14 cellular contexts compared by ENCODE assay signal in the genomic region with DNA sequence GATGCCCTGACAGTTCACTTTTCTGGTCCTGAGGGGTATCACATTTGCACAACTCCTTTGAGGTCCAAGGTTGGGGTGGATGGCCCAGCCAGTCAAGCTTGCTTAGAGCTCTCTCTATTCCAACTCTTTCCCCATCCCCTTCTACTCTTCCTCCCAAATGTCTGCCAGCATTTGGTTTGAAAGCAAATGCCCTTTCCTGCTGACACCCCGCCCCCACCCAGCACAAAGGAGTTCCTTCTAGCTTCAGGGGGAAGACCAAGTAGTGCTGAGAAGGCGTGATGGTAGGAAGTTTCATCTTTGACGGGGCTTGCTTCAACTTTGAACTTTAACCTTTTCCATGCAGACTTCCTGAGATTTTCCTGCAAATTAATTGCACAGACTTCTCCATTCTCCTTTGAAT.
DNase-seq lines count a peak whose midpoint lies in the region; FAIRE-seq and TF ChIP-seq lines count a peak whose summit lies in the region.
"Had no signal": no experiment of that assay in that cellular context is flagged by ENCODE, and none has a peak within 500 bp of the region (broad histone marks: within the 10 kb centered on the region; RNA-seq: fewer than 3 reads in every experiment).

No MANE protein-coding gene starts in this region.

- H3K27me3 ChIP-seq in iPS-18a (ENCODE audit: control insufficient read depth, insufficient read depth, low read length) (peaks cover 4% of the 10 kb centered on the region), ascending aorta (no peaks in the 10 kb centered on the region)
- H3K27me3 ChIP-seq: BLaER1 treated with 17β-estradiol and CSF1 and Interleukin-3, amounts not matched to agents 10 nM and 100 nM; brain microvascular endothelial cell; transverse colon had no signal

- H3K4me3 ChIP-seq in HEK293 (ENCODE audit: low read depth, low read length) (no peak overlapping the region), WI38 (ENCODE audit: low read depth, low read length) (peak overlapping the region; percentile 8; the same call in 1 of the 2 replicates), iPS-18a (ENCODE audit: low read length) (no peak overlapping the region), ascending aorta (no peak overlapping the region)
- H3K4me3 ChIP-seq: BLaER1 treated with 17β-estradiol and CSF1 and Interleukin-3, amounts not matched to agents 10 nM and 100 nM; transverse colon had no signal

- intact Hi-C loops in ascending aorta (cut with DNase I): loop anchor here (2.0 to 5.0 kb wide), 2 partner anchors 138 to 315 kb away; a partner anchor contains a TSS

- CTCF ChIA-PET in HEK293 (lab: Yijun Ruan, JAX): interaction anchor here (0.6 kb wide), 1 partner anchor 30 kb away, joined by 3 read pairs; no protein-coding TSS in a partner anchor

- H3K27me3 Mint-ChIP-seq in progenitor cell of endocrine pancreas: no peaks in the 10 kb centered on the region

- peak overlapping the region; percentile 85 for H3K27ac Mint-ChIP-seq in progenitor cell of endocrine pancreas

- POLR2A ChIA-PET in HEK293 (lab: Yijun Ruan, JAX): no interaction called here

- H3K4me1 ChIP-seq in HEK293 (ENCODE audit: control insufficient read depth, insufficient read depth, low read length): peaks cover 11% of the 10 kb centered on the region; the same call in 1 of the 2 replicates
- H3K4me1 ChIP-seq in iPS-18a (ENCODE audit: control insufficient read depth, low read depth, low read length): peaks cover 53% of the 10 kb centered on the region
- peaks cover 4 to 15% of the 10 kb centered on the region in 2 donors for H3K4me1 ChIP-seq in ascending aorta

- H3K9me3 ChIP-seq in HEK293 (ENCODE audit: control insufficient read depth, insufficient read depth, low read depth, low read length) (no peaks in the 10 kb centered on the region), iPS-18a (ENCODE audit: control insufficient read depth, low read depth, low read length) (no peaks in the 10 kb centered on the region), ascending aorta (no peaks in the 10 kb centered on the region)
- H3K9me3 ChIP-seq: transverse colon had no signal

- TF ChIP-seq CTCF in HEK293 (tag by site-specific recombination; IDR thresholded peaks at IDR 0.05): no peak
- no peak for TF ChIP-seq CTCF in WI38 (IDR thresholded peaks at IDR 0.05; ENCODE audit: low read depth, low read length)
- TF ChIP-seq CTCF in progenitor cell of endocrine pancreas (IDR thresholded peaks at IDR 0.05; ENCODE audit: unreplicated experiment): no peak
- no peak for TF ChIP-seq CTCF in ascending aorta (IDR thresholded peaks at IDR 0.05)

- no peaks in the 10 kb centered on the region for H3K36me3 ChIP-seq in HEK293 (ENCODE audit: control insufficient read depth in 2 of 2, insufficient read depth in 1 of 2, low read length in 2 of 2)
- no peaks in the 10 kb centered on the region for H3K36me3 ChIP-seq in iPS-18a (ENCODE audit: control insufficient read depth, low read depth, low read length)
- H3K36me3 ChIP-seq in ascending aorta: no peaks in the 10 kb centered on the region
- H3K36me3 ChIP-seq: brain microvascular endothelial cell, transverse colon had no signal

- H3K4me1 Mint-ChIP-seq in progenitor cell of endocrine pancreas (ENCODE audit: low read depth): peaks cover 62% of the 10 kb centered on the region

- H3K27ac ChIP-seq in HEK293 (ENCODE audit: extremely low read depth, low read depth, low read length) (0 out of 2 replicates have a peak overlapping the region, but pooled peaks have one; percentile 14), iPS-18a (ENCODE audit: low read length) (no peak overlapping the region), ascending aorta (peak overlapping the region in 1 of 2 donors; percentile 19)
- H3K27ac ChIP-seq: BLaER1 treated with 17β-estradiol and CSF1 and Interleukin-3, amounts not matched to agents 10 nM and 100 nM; brain microvascular endothelial cell had no signal

- no peak for DNase-seq in progenitor cell of endocrine pancreas (ENCODE audit: low spot score, unreplicated experiment)
- DNase-seq in ascending aorta (ENCODE audit: low spot score in 2 of 2): no peak
- DNase-seq in HUDEP-2 (lab: John Stamatoyannopoulos, UW; ENCODE audit: unreplicated experiment in 76 of 76): no peak
- DNase-seq in NK-92 (lab: John Stamatoyannopoulos, UW; ENCODE audit: unreplicated experiment): no peak
- no peak for DNase-seq in RCC 7860 (ENCODE audit: low spot score)
- DNase-seq: activated naive CD4-positive, alpha-beta T cell; DND-41; effector CD4-positive, alpha-beta T cell; transverse colon had no signal

- H3K9ac ChIP-seq in iPS-18a (ENCODE audit: low read length): peak overlapping the region; percentile 8
- H3K9ac ChIP-seq: BLaER1 treated with 17β-estradiol and CSF1 and Interleukin-3, amounts not matched to agents 10 nM and 100 nM had no signal

- H3K9me3 Mint-ChIP-seq in progenitor cell of endocrine pancreas (ENCODE audit: low read depth): no peaks in the 10 kb centered on the region

- H3K4me3 Mint-ChIP-seq in progenitor cell of endocrine pancreas (ENCODE audit: low read depth): no peak overlapping the region

- no peak for FAIRE-seq in RCC 7860 (lab: Jason Lieb, UNC)

- H3K36me3 Mint-ChIP-seq in progenitor cell of endocrine pancreas (ENCODE audit: insufficient read depth): peaks cover 3% of the 10 kb centered on the region

TF ChIP-seq in HEK293, 187 proteins besides CTCF, POLR2A, EP300 and RAD21 (continues in another document):
- TF ChIP-seq ZNF121 (tag by site-specific recombination; IDR thresholded peaks at IDR 0.05) (no peak), GLI4 (tag by site-specific recombination; IDR thresholded peaks at IDR 0.05) (no peak), KLF9 (tag by site-specific recombination; IDR thresholded peaks at IDR 0.05; ENCODE audit: low read depth) (no peak), ZNF830 (tag by site-specific recombination; IDR thresholded peaks at IDR 0.05; ENCODE audit: low read depth) (no peak), ZNF248 (tag by site-specific recombination; IDR thresholded peaks at IDR 0.05) (no peak), ZBTB8A (tag by site-specific recombination; IDR thresholded peaks at IDR 0.05) (no peak), ZNF747 (tag by site-specific recombination; IDR thresholded peaks at IDR 0.05) (no peak), ZNF76 (tag by site-specific recombination; IDR thresholded peaks at IDR 0.05; ENCODE audit: borderline replicate concordance, low read depth) (no peak), ZSCAN23 (tag by site-specific recombination; IDR thresholded peaks at IDR 0.05) (no peak), ZBTB1 (tag by site-specific recombination; IDR thresholded peaks at IDR 0.05) (no peak)
- TF ChIP-seq, protein P1, sequence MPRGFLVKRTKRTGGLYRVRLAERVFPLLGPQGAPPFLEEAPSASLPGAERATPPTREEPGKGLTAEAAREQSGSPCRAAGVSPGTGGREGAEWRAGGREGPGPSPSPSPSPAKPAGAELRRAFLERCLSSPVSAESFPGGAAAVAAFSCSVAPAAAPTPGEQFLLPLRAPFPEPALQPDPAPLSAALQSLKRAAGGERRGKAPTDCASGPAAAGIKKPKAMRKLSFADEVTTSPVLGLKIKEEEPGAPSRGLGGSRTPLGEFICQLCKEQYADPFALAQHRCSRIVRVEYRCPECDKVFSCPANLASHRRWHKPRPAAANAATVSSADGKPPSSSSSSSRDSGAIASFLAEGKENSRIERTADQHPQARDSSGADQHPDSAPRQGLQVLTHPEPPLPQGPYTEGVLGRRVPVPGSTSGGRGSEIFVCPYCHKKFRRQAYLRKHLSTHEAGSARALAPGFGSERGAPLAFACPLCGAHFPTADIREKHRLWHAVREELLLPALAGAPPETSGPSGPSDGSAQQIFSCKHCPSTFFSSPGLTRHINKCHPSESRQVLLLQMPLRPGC (tag by site-specific recombination; IDR thresholded peaks at IDR 0.05): no peak
- TF ChIP-seq, protein P2, sequence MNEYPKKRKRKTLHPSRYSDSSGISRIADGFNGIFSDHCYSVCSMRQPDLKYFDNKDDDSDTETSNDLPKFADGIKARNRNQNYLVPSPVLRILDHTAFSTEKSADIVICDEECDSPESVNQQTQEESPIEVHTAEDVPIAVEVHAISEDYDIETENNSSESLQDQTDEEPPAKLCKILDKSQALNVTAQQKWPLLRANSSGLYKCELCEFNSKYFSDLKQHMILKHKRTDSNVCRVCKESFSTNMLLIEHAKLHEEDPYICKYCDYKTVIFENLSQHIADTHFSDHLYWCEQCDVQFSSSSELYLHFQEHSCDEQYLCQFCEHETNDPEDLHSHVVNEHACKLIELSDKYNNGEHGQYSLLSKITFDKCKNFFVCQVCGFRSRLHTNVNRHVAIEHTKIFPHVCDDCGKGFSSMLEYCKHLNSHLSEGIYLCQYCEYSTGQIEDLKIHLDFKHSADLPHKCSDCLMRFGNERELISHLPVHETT (tag by site-specific recombination; IDR thresholded peaks at IDR 0.05): no peak
